ENCODE assay signal across 26 cellular contexts in genomic region chr9:111120526-111120925, GRCh38.
"Had no signal": no experiment of that assay in that cellular context is flagged by ENCODE, and none has a peak within 500 bp of the region (broad histone marks: within the 10 kb centered on the region; RNA-seq: fewer than 3 reads in every experiment).

No MANE protein-coding gene starts in this region.

- ATAC-seq: natural killer cell treated with Interleukin-12 subunit alpha and Interleukin-12 subunit beta and Interleukin-15 and Interleukin-18, amount 100 ng/mL, for 72 hours; psoas muscle; right cardiac atrium; right lobe of liver; stimulated activated effector memory CD8-positive, alpha-beta T cell treated with anti-CD3 and anti-CD28 coated beads, Interleukin-12 subunit alpha, Interleukin-12 subunit beta, amount 100 ng/mL, for 72 hours; stimulated activated naive B cell treated with anti-CD40 and anti-IgM and Interleukin-4, amounts not matched to agents 10 μg/mL and 1 μg/mL and 100 μg/mL, for 72 hours had no signal

- H3K36me3 ChIP-seq: neutrophil, ovary, right lobe of liver, sigmoid colon, stomach, thoracic aorta, thyroid gland, tibial nerve, upper lobe of left lung, vagina had no signal

- H3K27me3 ChIP-seq: neutrophil, ovary, right lobe of liver, sigmoid colon, stomach, thyroid gland, tibial nerve, upper lobe of left lung, vagina had no signal

- H2AFZ ChIP-seq: parathyroid adenoma had no signal

- H3K4me3 ChIP-seq: ovary, psoas muscle, right lobe of liver, sigmoid colon, stomach, thoracic aorta, thyroid gland, tibial nerve, upper lobe of left lung, vagina had no signal

- DNase-seq: nephron progenitor cell; nucleus accumbens; ovary; posterior cingulate gyrus; psoas muscle; right cardiac atrium; right lobe of liver; sigmoid colon; small intestine; stimulated activated CD4-positive, alpha-beta T cell treated with anti-CD3 and anti-CD28 coated beads, Interleukin-15, amount 100 ng/mL, for 24 hours; stimulated activated CD4-positive, alpha-beta T cell treated with anti-CD3 and anti-CD28 coated beads, Interleukin-2, amount 100 ng/mL, for 24 hours; stimulated activated CD4-positive, alpha-beta T cell treated with anti-CD3 and anti-CD28 coated beads, Interleukin-2, amount 100 ng/mL, for 48 hours; stimulated activated CD4-positive, alpha-beta T cell treated with anti-CD3 and anti-CD28 coated beads, Interleukin-4, amount 100 ng/mL, for 24 hours; stimulated activated naive B cell treated with anti-CD40 and anti-IgM and Interleukin-4, amounts not matched to agents 10 μg/mL and 1 μg/mL and 100 μg/mL, for 72 hours; stimulated activated naive CD4-positive, alpha-beta T cell treated with Interleukin-2 at 50 U/mL for 16 hours; stomach; thyroid gland; trophoblast cell had no signal

- H3K9ac ChIP-seq: parathyroid adenoma had no signal

- H3K4me1 ChIP-seq: parathyroid adenoma, psoas muscle, right lobe of liver, sigmoid colon, stomach, thyroid gland, upper lobe of left lung, vagina had no signal

- H3K79me2 ChIP-seq: parathyroid adenoma had no signal

- H3K9me3 ChIP-seq: neutrophil, ovary, psoas muscle, right lobe of liver, sigmoid colon, thoracic aorta, thyroid gland, upper lobe of left lung, vagina had no signal

- H3K27ac ChIP-seq: neutrophil, ovary, parathyroid adenoma, psoas muscle, right lobe of liver, sigmoid colon, stomach, thoracic aorta, thyroid gland, tibial nerve, upper lobe of left lung, vagina had no signal
